ENCODE assay signal across 7 cellular contexts in the genomic region with DNA sequence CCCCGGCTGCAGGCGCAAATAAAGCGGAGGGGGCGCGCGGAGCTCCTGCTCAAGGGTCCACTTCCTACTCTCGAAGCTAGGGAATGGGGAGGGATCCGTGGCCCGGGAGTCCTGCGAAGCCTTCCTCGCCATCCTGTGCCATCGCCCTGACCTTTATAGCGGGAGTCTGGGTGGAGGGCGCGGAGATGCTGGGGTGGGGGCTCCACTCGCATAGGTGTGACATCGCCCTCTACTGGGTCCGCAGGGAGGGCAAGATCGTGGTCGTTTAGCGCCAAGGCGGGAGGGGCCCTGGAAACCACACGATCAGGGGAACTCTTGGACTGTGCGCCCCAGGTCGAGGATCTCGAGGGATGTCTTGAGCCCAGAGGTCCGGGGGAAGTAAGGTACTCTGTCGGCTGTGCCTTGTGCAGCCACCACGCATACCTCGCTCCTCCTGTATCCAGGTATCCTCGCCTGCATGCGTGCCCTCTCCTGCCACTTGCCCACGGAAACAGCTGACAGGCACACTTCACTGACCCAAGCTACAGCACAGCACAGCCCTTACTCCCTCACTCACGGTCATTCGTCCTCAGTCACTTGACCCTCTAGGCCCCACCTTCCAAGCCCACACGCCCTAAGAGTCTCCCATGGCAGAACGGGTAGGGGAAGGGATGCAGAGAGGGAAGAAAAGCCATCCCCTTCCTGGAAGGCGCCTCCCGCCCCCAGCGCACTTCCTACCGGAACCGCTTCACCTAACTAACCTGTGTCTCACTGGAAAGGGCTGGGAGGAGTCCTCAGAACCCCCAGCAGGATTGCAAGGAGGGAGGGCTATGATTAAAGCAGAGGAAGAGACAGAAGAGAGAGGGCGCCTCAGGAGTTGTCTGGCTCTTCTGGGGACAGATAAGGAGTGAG. TPM values are rescaled to one million over a fixed set of nuclear protein-coding genes. Genes with fewer than 3 reads are reported as not detected.
A peak's percentile ranks its signal among the peaks of the same experiment; 100 is the strongest.
DNase-seq lines count a peak whose midpoint lies in the region; ATAC-seq and TF ChIP-seq lines count a peak whose summit lies in the region.

No MANE protein-coding gene starts in this region.

- H3K4ac ChIP-seq in H9 (ENCODE audit: low read depth, low read length), result no peak overlapping the region

- no CpG with 5 or more reads among the region's 43 CpGs for WGBS in H9 (ENCODE audit: extremely low coverage, insufficient read length, low lambda C conversion rate)
- 24 to 35% methylated on average over 43 of the region's 43 CpGs for WGBS in sigmoid colon, 2 donors

- peaks cover 24 to 25% of the 10 kb centered on the region in 2 experiments for H3K4me1 Mint-ChIP-seq in H9

- H4K5ac ChIP-seq in H9 (ENCODE audit: insufficient read length, low read depth, low read length), result no peak overlapping the region

- H3K4me2 ChIP-seq in H9 (ENCODE audit: insufficient read depth, insufficient read length, low read length), result peak overlapping the region; percentile 92

- ATAC-seq in SK-N-SH treated with all-trans-retinoic acid at 6 μM for 48 hours (peak; percentile 41), GM18519 (IDR thresholded peaks at IDR 0.05; ENCODE audit: low FRiP score, unreplicated experiment) (no peak), HG03460 (IDR thresholded peaks at IDR 0.05; ENCODE audit: unreplicated experiment) (no peak)

- no peak overlapping the region for H2BK20ac ChIP-seq in H9 (ENCODE audit: low read depth, low read length, poor library complexity, severe bottlenecking)

- H3K27ac ChIP-seq in H9 (ENCODE audit: insufficient read length, low read depth, low read length) (no peak overlapping the region), right atrium auricular region (peak overlapping the region in 1 of 2 donors; percentile 57), sigmoid colon (peak overlapping the region; percentile 83 to 88 (median 84))

- H3K27me3 ChIP-seq in H9 (ENCODE audit: insufficient read depth, low read length) (peaks cover 17% of the 10 kb centered on the region; the same call in 1 of the 2 replicates), right atrium auricular region (no peaks in the 10 kb centered on the region), sigmoid colon (no peaks in the 10 kb centered on the region)

- H3K9me3 ChIP-seq in H9 (ENCODE audit: control insufficient read depth, low read depth, low read length), result no peaks in the 10 kb centered on the region
- no peaks in the 10 kb centered on the region for H3K9me3 ChIP-seq in right atrium auricular region
- no peaks in the 10 kb centered on the region for H3K9me3 ChIP-seq in sigmoid colon

- H2BK120ac ChIP-seq in H9 (ENCODE audit: low read depth, low read length, poor library complexity, severe bottlenecking), result no peak overlapping the region

- no peak overlapping the region for H2BK12ac ChIP-seq in H9 (ENCODE audit: insufficient read length, low read depth, low read length)

- H3K9me3 Mint-ChIP-seq in H9, result no peaks in the 10 kb centered on the region; a peak in 1 of 5 replicates

- no peak overlapping the region for H2AFZ ChIP-seq in H9 (ENCODE audit: low read length)

- H3K4me3 Mint-ChIP-seq in H9, result peak overlapping the region; percentile 53 to 79

- H3K79me1 ChIP-seq in H9 (ENCODE audit: insufficient read depth, low read depth, low read length, poor library complexity, severe bottlenecking), result no peaks in the 10 kb centered on the region

- no peak overlapping the region for H3K56ac ChIP-seq in H9 (ENCODE audit: insufficient read length, low read depth, low read length)

- DNase-seq in H9 (peak; percentile 69), right atrium auricular region (ENCODE audit: low spot score) (no peak), sigmoid colon (no peak), DMS114 treated with DMSO at 0.1 percent for 48 hours (lab: John Stamatoyannopoulos, UW; ENCODE audit: unreplicated experiment) (no peak)

- H3K4me1 ChIP-seq in H9 (ENCODE audit: insufficient read depth, low read length) (peaks cover 6% of the 10 kb centered on the region; the same call in 1 of the 2 replicates), right atrium auricular region (peaks cover 0 to 32% of the 10 kb centered on the region in 2 donors), sigmoid colon (peaks cover 0 to 31% (median 19%) of the 10 kb centered on the region in 4 donors)

- no peak overlapping the region for H3K18ac ChIP-seq in H9 (ENCODE audit: insufficient read length, low read depth, low read length)

- intact Hi-C loops in sigmoid colon (cut with DNase I), result loop anchor here (5.0 kb wide), 1 partner anchor 128 kb away; a partner anchor contains a TSS

- H3K4me3 ChIP-seq in right atrium auricular region (peak overlapping the region; percentile 51 to 64), sigmoid colon (peak overlapping the region; percentile 59 to 68 (median 64))

- H2BK15ac ChIP-seq in H9 (ENCODE audit: low read depth, low read length), result no peak overlapping the region

- no peak overlapping the region for H3T11ph ChIP-seq in H9 (ENCODE audit: low read length)

- TF ChIP-seq CTCF in H9 (conservative IDR thresholded peaks at IDR 0.05), result peak; percentile 59
- peak in 1 of 2 donors; percentile 29 for TF ChIP-seq CTCF in right atrium auricular region (IDR thresholded peaks at IDR 0.05)
- TF ChIP-seq CTCF in sigmoid colon (IDR thresholded peaks at IDR 0.05), result peak; percentile 18 to 39 (median 30)

- no peak overlapping the region for H2AK5ac ChIP-seq in H9 (ENCODE audit: insufficient read length, low read length)

- H3K36me3 ChIP-seq in right atrium auricular region (peaks cover 3% of the 10 kb centered on the region), sigmoid colon (peaks cover 0 to 21% (median 5%) of the 10 kb centered on the region in 4 donors)

- TF ChIP-seq POLR2A in sigmoid colon (IDR thresholded peaks at IDR 0.05), result no peak

- H3K79me2 ChIP-seq in H9 (ENCODE audit: insufficient read depth, low read length), result no peaks in the 10 kb centered on the region

- peaks cover 14% of the 10 kb centered on the region for H3K23me2 ChIP-seq in H9 (ENCODE audit: insufficient read length, low read depth, low read length, poor library complexity, severe bottlenecking)

- no peaks in the 10 kb centered on the region for H4K20me1 ChIP-seq in H9 (ENCODE audit: control insufficient read depth, insufficient read depth, insufficient read length)

- H2BK5ac ChIP-seq in H9 (ENCODE audit: insufficient read length, low read length), result no peak overlapping the region

- H3K36me3 Mint-ChIP-seq in H9 (ENCODE audit: insufficient read depth in 1 of 3, low read depth in 3 of 3), result no peaks in the 10 kb centered on the region; a peak in 1 of 7 replicates

- H3K27ac Mint-ChIP-seq in H9, result no peak overlapping the region

- H3K9ac ChIP-seq in H9 (ENCODE audit: extremely low read depth, insufficient read length, low read length), result no peak overlapping the region

- H3K27me3 Mint-ChIP-seq in H9 (ENCODE audit: low read depth), result peaks cover 37% of the 10 kb centered on the region

- TF ChIP-seq EP300 in sigmoid colon (IDR thresholded peaks at IDR 0.05), result no peak

- H3K23ac ChIP-seq in H9 (ENCODE audit: insufficient read length, low read depth, low read length), result no peak overlapping the region

- no peak overlapping the region for H4K8ac ChIP-seq in H9 (replicated peaks; ENCODE audit: insufficient read length, low read depth, low read length)

- H4K91ac ChIP-seq in H9 (ENCODE audit: insufficient read length, low read depth, low read length), result no peak overlapping the region

- no peak overlapping the region for H3K14ac ChIP-seq in H9 (ENCODE audit: insufficient read depth, low read length)

TF ChIP-seq in SK-N-SH treated with all-trans-retinoic acid at 6 μM for 48 hours, 23 proteins besides CTCF, POLR2A, EP300 and RAD21 (continues in another document):
- TF ChIP-seq ZFP3 (CRISPR knock-in tag; IDR thresholded peaks at IDR 0.05) (no peak), ARNTL (CRISPR knock-in tag; IDR thresholded peaks at IDR 0.05; ENCODE audit: borderline replicate concordance, low read depth) (no peak), ZFP30 (CRISPR knock-in tag; IDR thresholded peaks at IDR 0.05) (no peak)
- TF ChIP-seq, protein P1, sequence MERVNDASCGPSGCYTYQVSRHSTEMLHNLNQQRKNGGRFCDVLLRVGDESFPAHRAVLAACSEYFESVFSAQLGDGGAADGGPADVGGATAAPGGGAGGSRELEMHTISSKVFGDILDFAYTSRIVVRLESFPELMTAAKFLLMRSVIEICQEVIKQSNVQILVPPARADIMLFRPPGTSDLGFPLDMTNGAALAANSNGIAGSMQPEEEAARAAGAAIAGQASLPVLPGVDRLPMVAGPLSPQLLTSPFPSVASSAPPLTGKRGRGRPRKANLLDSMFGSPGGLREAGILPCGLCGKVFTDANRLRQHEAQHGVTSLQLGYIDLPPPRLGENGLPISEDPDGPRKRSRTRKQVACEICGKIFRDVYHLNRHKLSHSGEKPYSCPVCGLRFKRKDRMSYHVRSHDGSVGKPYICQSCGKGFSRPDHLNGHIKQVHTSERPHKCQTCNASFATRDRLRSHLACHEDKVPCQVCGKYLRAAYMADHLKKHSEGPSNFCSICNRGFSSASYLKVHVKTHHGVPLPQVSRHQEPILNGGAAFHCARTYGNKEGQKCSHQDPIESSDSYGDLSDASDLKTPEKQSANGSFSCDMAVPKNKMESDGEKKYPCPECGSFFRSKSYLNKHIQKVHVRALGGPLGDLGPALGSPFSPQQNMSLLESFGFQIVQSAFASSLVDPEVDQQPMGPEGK (CRISPR knock-in tag; IDR thresholded peaks at IDR 0.05; ENCODE audit: borderline replicate concordance), result no peak
- TF ChIP-seq, protein P2, sequence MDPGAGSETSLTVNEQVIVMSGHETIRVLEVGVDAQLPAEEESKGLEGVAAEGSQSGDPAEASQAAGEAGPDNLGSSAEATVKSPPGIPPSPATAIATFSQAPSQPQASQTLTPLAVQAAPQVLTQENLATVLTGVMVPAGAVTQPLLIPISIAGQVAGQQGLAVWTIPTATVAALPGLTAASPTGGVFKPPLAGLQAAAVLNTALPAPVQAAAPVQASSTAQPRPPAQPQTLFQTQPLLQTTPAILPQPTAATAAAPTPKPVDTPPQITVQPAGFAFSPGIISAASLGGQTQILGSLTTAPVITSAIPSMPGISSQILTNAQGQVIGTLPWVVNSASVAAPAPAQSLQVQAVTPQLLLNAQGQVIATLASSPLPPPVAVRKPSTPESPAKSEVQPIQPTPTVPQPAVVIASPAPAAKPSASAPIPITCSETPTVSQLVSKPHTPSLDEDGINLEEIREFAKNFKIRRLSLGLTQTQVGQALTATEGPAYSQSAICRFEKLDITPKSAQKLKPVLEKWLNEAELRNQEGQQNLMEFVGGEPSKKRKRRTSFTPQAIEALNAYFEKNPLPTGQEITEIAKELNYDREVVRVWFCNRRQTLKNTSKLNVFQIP (CRISPR knock-in tag; IDR thresholded peaks at IDR 0.05; ENCODE audit: borderline replicate concordance, low read depth), result no peak

RNA-seq across cellular contexts. Expression of a gene that starts 22.7 kb away (rescaled TPM):
- 0.59 and 1.0 TPM in 2 replicates for total RNA-seq in H9 (2021)
- 1 to 10 TPM; 2.1 to 5.1 TPM for total RNA-seq in right atrium auricular region
- total RNA-seq in sigmoid colon, result 1 to 10 TPM; 1.8 to 2.8 (median 2.2) TPM
- polyA plus RNA-seq in sigmoid colon, result 10 to 100 TPM in 1 of 3 donors, 1 to 10 TPM in 2; 1.6 to 20.2 (median 1.8) TPM
